Comparison of ENCODE assay signal across 19 cellular contexts in genomic region chr16:86966781-86967180, GRCh38.
DNase-seq lines count a peak whose midpoint lies in the region; ATAC-seq and TF ChIP-seq lines count a peak whose summit lies in the region.
"Had no signal": no experiment of that assay in that cellular context is flagged by ENCODE, and none has a peak within 500 bp of the region (broad histone marks: within the 10 kb centered on the region; RNA-seq: fewer than 3 reads in every experiment).

No MANE protein-coding gene starts in this region.

- no peak for TF ChIP-seq CTCF in SK-N-SH (IDR thresholded peaks at IDR 0.05)
- no peak for TF ChIP-seq CTCF in ascending aorta (IDR thresholded peaks at IDR 0.05)

- intact Hi-C loops in ascending aorta (cut with DNase I), result no loop called here

- H3K36me3 ChIP-seq in SK-N-SH (replicated peaks in 1 of 2; ENCODE audit: control insufficient read depth in 1 of 2, insufficient read depth in 2 of 2, low read length in 1 of 2), result no peaks in the 10 kb centered on the region
- no peaks in the 10 kb centered on the region for H3K36me3 ChIP-seq in ascending aorta
- H3K36me3 ChIP-seq: BE2C had no signal

- DNase-seq in SK-N-SH (no peak), glomerular visceral epithelial cell (ENCODE audit: extremely low spot score) (peak; percentile 43), left kidney (ENCODE audit: low read depth, low spot score) (peak; percentile 62), MV-4-11 (lab: John Stamatoyannopoulos, UW) (no peak), NAMALWA (ENCODE audit: low spot score) (no peak), ascending aorta (ENCODE audit: low spot score in 2 of 2) (no peak)
- DNase-seq: 8988T; BE2C; C1 segment of cervical spinal cord; Caco-2; CD4-positive, CD25-positive, alpha-beta regulatory T cell; CD8-positive, alpha-beta memory T cell; DMS153; DMS79 treated with DMSO at 0.1 percent for 48 hours; GF-D8; H9 had no signal

- TF ChIP-seq RAD21 in SK-N-SH (IDR thresholded peaks at IDR 0.05; ENCODE audit: low read length), result no peak

- H3K4me2 ChIP-seq in SK-N-SH, result no peak overlapping the region

- no peaks in the 10 kb centered on the region for H3K4me1 ChIP-seq in SK-N-SH (ENCODE audit: control insufficient read depth in 1 of 2, insufficient read depth in 2 of 2, low read depth in 1 of 2, low read length in 1 of 2)
- no peaks in the 10 kb centered on the region for H3K4me1 ChIP-seq in ascending aorta
- H3K4me1 ChIP-seq: BE2C had no signal

- no peaks in the 10 kb centered on the region for H3F3A ChIP-seq in SK-N-SH (replicated peaks; ENCODE audit: insufficient read depth)

- ATAC-seq in SK-N-SH treated with all-trans-retinoic acid at 6 μM for 48 hours, result peak; percentile 35
- ATAC-seq in GM19035 (IDR thresholded peaks at IDR 0.05; ENCODE audit: unreplicated experiment), result no peak

- H2AFZ ChIP-seq in SK-N-SH (ENCODE audit: low read depth), result no peak overlapping the region

- CTCF ChIA-PET in SK-N-SH (lab: Yijun Ruan, JAX), result no interaction called here

- H3K27ac ChIP-seq in SK-N-SH (ENCODE audit: low read depth in 2 of 2, low read length in 1 of 2), result no peak overlapping the region
- no peak overlapping the region for H3K27ac ChIP-seq in ascending aorta
- H3K27ac ChIP-seq: HL-60 had no signal

- POLR2A ChIA-PET in SK-N-SH (lab: Yijun Ruan, JAX), result no interaction called here

- no peak for TF ChIP-seq EP300 in SK-N-SH (IDR thresholded peaks at IDR 0.05; ENCODE audit: borderline replicate concordance in 1 of 2, low read depth in 1 of 2, low read length in 1 of 2)

- H3K9me3 ChIP-seq in SK-N-SH (no peaks in the 10 kb centered on the region), ascending aorta (no peaks in the 10 kb centered on the region)
- H3K9me3 ChIP-seq: BE2C, Caco-2 had no signal

- no peak overlapping the region for H3K4me3 ChIP-seq in SK-N-SH (ENCODE audit: low read depth in 2 of 2, low read length in 1 of 2)
- no peak overlapping the region for H3K4me3 ChIP-seq in ascending aorta

- WGBS in SK-N-SH (ENCODE audit: low lambda C conversion rate), result 22% methylated on average over 11 of the region's 11 CpGs

- H3K79me2 ChIP-seq in SK-N-SH (ENCODE audit: insufficient read depth), result no peaks in the 10 kb centered on the region

- H4K20me1 ChIP-seq in SK-N-SH (ENCODE audit: insufficient read depth), result no peaks in the 10 kb centered on the region

- no peak overlapping the region for H3K9ac ChIP-seq in SK-N-SH

- H3K27me3 ChIP-seq in SK-N-SH (ENCODE audit: insufficient read depth), result peaks cover 20% of the 10 kb centered on the region; the same call in 1 of the 2 replicates
- H3K27me3 ChIP-seq in ascending aorta, result no peaks in the 10 kb centered on the region

- H3K9me2 ChIP-seq in SK-N-SH, result no peaks in the 10 kb centered on the region

TF ChIP-seq in SK-N-SH treated with all-trans-retinoic acid at 6 μM for 48 hours, 23 proteins besides CTCF, POLR2A, EP300 and RAD21:
- TF ChIP-seq PPARA (CRISPR knock-in tag; IDR thresholded peaks at IDR 0.05; ENCODE audit: borderline replicate concordance), result no peak

TF ChIP-seq in SK-N-SH, 30 proteins besides CTCF, POLR2A, EP300 and RAD21:
- no peak for TF ChIP-seq USF2 (IDR thresholded peaks at IDR 0.05; ENCODE audit: borderline replicate concordance, low read depth, low read length)
- no peak for TF ChIP-seq RCOR1 (IDR thresholded peaks at IDR 0.05; ENCODE audit: low read length)
- no peak for TF ChIP-seq MEF2A (IDR thresholded peaks at IDR 0.05; ENCODE audit: borderline replicate concordance, low read depth)
- no peak for TF ChIP-seq MAX (IDR thresholded peaks at IDR 0.05; ENCODE audit: low read depth)
- TF ChIP-seq SMC3 (IDR thresholded peaks at IDR 0.05; ENCODE audit: low read depth, low read length), result no peak
- no peak for TF ChIP-seq RXRA (IDR thresholded peaks at IDR 0.05; ENCODE audit: borderline replicate concordance, low read depth)
- TF ChIP-seq GABPA (IDR thresholded peaks at IDR 0.05; ENCODE audit: low read depth), result no peak
- no peak for TF ChIP-seq IRF3 (IDR thresholded peaks at IDR 0.05; ENCODE audit: low read depth, low read length)
- no peak for TF ChIP-seq GATA2 (CRISPR knock-in tag; IDR thresholded peaks at IDR 0.05)
- TF ChIP-seq NFIC (IDR thresholded peaks at IDR 0.05; ENCODE audit: borderline replicate concordance), result no peak
- no peak for TF ChIP-seq FOSL2 (IDR thresholded peaks at IDR 0.05; ENCODE audit: borderline replicate concordance, low read depth)
- TF ChIP-seq FOXJ3 (CRISPR knock-in tag; IDR thresholded peaks at IDR 0.05), result no peak
- TF ChIP-seq USF1 (IDR thresholded peaks at IDR 0.05; ENCODE audit: borderline replicate concordance, low read depth), result no peak
- TF ChIP-seq EZH2phosphoT487 (IDR thresholded peaks at IDR 0.05; ENCODE audit: borderline replicate concordance, low read depth), result no peak
- TF ChIP-seq YY1 (IDR thresholded peaks at IDR 0.05; ENCODE audit: low read depth), result no peak
- no peak for TF ChIP-seq FOXM1 (IDR thresholded peaks at IDR 0.05; ENCODE audit: low read depth)
- TF ChIP-seq SIN3A (IDR thresholded peaks at IDR 0.05; ENCODE audit: borderline replicate concordance, low read depth, low read length), result no peak
- no peak for TF ChIP-seq ELF1 (IDR thresholded peaks at IDR 0.05)
- no peak for TF ChIP-seq POLR2AphosphoS5 (IDR thresholded peaks at IDR 0.05; ENCODE audit: low read depth, low read length)
- no peak for TF ChIP-seq CHD2 (IDR thresholded peaks at IDR 0.05; ENCODE audit: low read length, partially characterized antibody)

Comparison
In these comparisons a context has a peak if more than half of its experiments do, and no peak if none do; other contexts are left out.
1. DNase-seq: peak in glomerular visceral epithelial cell (single experiment) and left kidney (single experiment); none in SK-N-SH (single experiment), MV-4-11 (single experiment), NAMALWA (single experiment) and ascending aorta (0 of 2).